In the genomic region with DNA sequence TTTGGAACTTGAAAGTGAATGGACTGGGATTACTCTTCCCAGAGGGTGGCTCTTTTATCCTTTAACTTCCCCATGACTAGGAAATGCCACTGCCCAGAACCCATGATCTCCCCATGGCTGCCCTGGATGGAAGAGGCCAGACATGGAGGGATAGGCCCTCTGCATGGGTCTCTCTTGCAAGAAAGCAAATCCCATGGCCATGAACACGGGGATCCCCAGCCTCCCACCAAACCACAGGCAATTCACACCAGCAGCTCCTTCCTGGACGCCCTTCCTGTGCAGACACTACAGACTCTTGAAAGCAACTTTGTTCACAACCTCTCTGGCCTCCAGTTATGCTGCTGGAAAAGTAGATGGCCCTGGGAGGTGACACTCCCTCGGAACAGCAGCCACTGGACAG, we compare ENCODE assay signal across 30 cellular contexts. TPM values are rescaled to one million over a fixed set of nuclear protein-coding genes. Genes with fewer than 3 reads are reported as not detected.
"Had no signal": no experiment of that assay in that cellular context is flagged by ENCODE, and none has a peak within 500 bp of the region (broad histone marks: within the 10 kb centered on the region; RNA-seq: fewer than 3 reads in every experiment).

No MANE protein-coding gene starts in this region.

- DNase-seq: activated CD4-positive, alpha-beta memory T cell treated with anti-CD3 and anti-CD28 coated beads for 36 hours; activated CD4-positive, alpha-beta T cell treated with anti-CD3 and anti-CD28 coated beads for 36 hours; activated CD4-positive, alpha-beta T cell treated with anti-CD3 and anti-CD28 coated beads, Interleukin-2, amount 10 ng/mL, durations not matched to agents 24 days and 14 days; activated CD4-positive, CD25-positive, alpha-beta regulatory T cell; activated CD4-positive, CD25-positive, alpha-beta regulatory T cell treated with anti-CD3 and anti-CD28 coated beads, Interleukin-2, amount 50 U/mL, for 72 hours; activated CD8-positive, alpha-beta memory T cell treated with anti-CD3 and anti-CD28 coated beads, Interleukin-2, amount 10 ng/mL, durations not matched to agents 7 days and 5 days; activated CD8-positive, alpha-beta memory T cell treated with anti-CD3 and anti-CD28 coated beads, Interleukin-2, amount 50 U/mL, for 4 hours; activated CD8-positive, alpha-beta T cell treated with anti-CD3 and anti-CD28 coated beads, Interleukin-2, amount 10 ng/mL, durations not matched to agents 7 days and 5 days; activated naive CD4-positive, alpha-beta T cell treated with anti-CD3 and anti-CD28 coated beads for 36 hours; activated naive CD8-positive, alpha-beta T cell treated with anti-CD3 and anti-CD28 coated beads for 36 hours; activated naive CD8-positive, alpha-beta T cell treated with anti-CD3 and anti-CD28 coated beads, Interleukin-2, amount 50 U/mL, for 24 hours; activated T-cell treated with anti-CD3 and anti-CD28 coated beads, Interleukin-2, amount 50 U/mL, for 1 hour; activated T-cell treated with anti-CD3 and anti-CD28 coated beads, Interleukin-2, amount 50 U/mL, for 48 hours; adrenal gland; amygdala; body of pancreas; caudate nucleus; cortex of kidney; dermis blood vessel endothelial cell; effector CD8-positive, alpha-beta T cell; esophagus squamous epithelium; foreskin melanocyte; T-helper 2 cell had no signal

- H3K9me3 Mint-ChIP-seq: activated CD4-positive, alpha-beta memory T cell treated with anti-CD3 and anti-CD28 coated beads for 36 hours; activated CD4-positive, alpha-beta T cell treated with anti-CD3 and anti-CD28 coated beads, Interleukin-2, amount 10 ng/mL, durations not matched to agents 24 days and 14 days; activated naive CD4-positive, alpha-beta T cell treated with anti-CD3 and anti-CD28 coated beads for 36 hours; activated naive CD4-positive, alpha-beta T cell treated with anti-CD3 and anti-CD28 coated beads, Interleukin-2, amount 50 U/mL, for 24 hours; activated naive CD8-positive, alpha-beta T cell treated with anti-CD3 and anti-CD28 coated beads for 36 hours; activated naive CD8-positive, alpha-beta T cell treated with anti-CD3 and anti-CD28 coated beads, Interleukin-2, amount 50 U/mL, for 24 hours; activated T-helper 1 cell treated with anti-CD3 and anti-CD28 coated beads, Interleukin-12 subunit alpha, Interleukin-12 subunit beta, Interleukin-2, Interleukin-4 antibody, amounts not matched to agents 30 ng/mL and 10 ng/mL and 1 ng/mL, durations not matched to agents 14 hours and 24 hours and 36 hours; activated T-helper 2 cell treated with anti-CD3 and anti-CD28 coated beads, Interferon-gamma antibody, Interleukin-2, Interleukin-4, amounts not matched to agents 10 μg/mL and 5 μg/mL and 100 μg/mL, durations not matched to agents 14 hours and 24 hours and 36 hours had no signal

- ATAC-seq: activated CD4-positive, alpha-beta T cell treated with anti-CD3 and anti-CD28 coated beads for 36 hours; activated CD8-positive, alpha-beta memory T cell treated with anti-CD3 and anti-CD28 coated beads, Interleukin-2, amount 10 ng/mL, durations not matched to agents 7 days and 5 days; activated CD8-positive, alpha-beta T cell treated with anti-CD3 and anti-CD28 coated beads, Interleukin-2, amount 10 ng/mL, durations not matched to agents 7 days and 5 days; activated naive CD8-positive, alpha-beta T cell treated with anti-CD3 and anti-CD28 coated beads, Interleukin-2, amount 50 U/mL, for 24 hours; body of pancreas; gastroesophageal sphincter had no signal

- H3K27ac Mint-ChIP-seq: activated CD4-positive, alpha-beta memory T cell treated with anti-CD3 and anti-CD28 coated beads for 36 hours; activated CD4-positive, alpha-beta T cell treated with anti-CD3 and anti-CD28 coated beads for 36 hours; activated CD4-positive, alpha-beta T cell treated with anti-CD3 and anti-CD28 coated beads, Interleukin-2, amount 10 ng/mL, durations not matched to agents 24 days and 14 days; activated CD8-positive, alpha-beta memory T cell treated with anti-CD3 and anti-CD28 coated beads, Interleukin-2, amount 10 ng/mL, durations not matched to agents 7 days and 5 days; activated CD8-positive, alpha-beta T cell treated with anti-CD3 and anti-CD28 coated beads, Interleukin-2, amount 10 ng/mL, durations not matched to agents 7 days and 5 days; activated naive CD4-positive, alpha-beta T cell treated with anti-CD3 and anti-CD28 coated beads for 36 hours; activated naive CD4-positive, alpha-beta T cell treated with anti-CD3 and anti-CD28 coated beads, Interleukin-2, amount 50 U/mL, for 24 hours; activated naive CD8-positive, alpha-beta T cell treated with anti-CD3 and anti-CD28 coated beads for 36 hours; activated naive CD8-positive, alpha-beta T cell treated with anti-CD3 and anti-CD28 coated beads, Interleukin-2, amount 50 U/mL, for 24 hours; activated T-helper 1 cell treated with anti-CD3 and anti-CD28 coated beads, Interleukin-12 subunit alpha, Interleukin-12 subunit beta, Interleukin-2, Interleukin-4 antibody, amounts not matched to agents 30 ng/mL and 10 ng/mL and 1 ng/mL, durations not matched to agents 14 hours and 24 hours and 36 hours; activated T-helper 2 cell treated with anti-CD3 and anti-CD28 coated beads, Interferon-gamma antibody, Interleukin-2, Interleukin-4, amounts not matched to agents 10 μg/mL and 5 μg/mL and 100 μg/mL, durations not matched to agents 14 hours and 24 hours and 36 hours had no signal

- H3K36me3 Mint-ChIP-seq: activated CD4-positive, alpha-beta memory T cell treated with anti-CD3 and anti-CD28 coated beads for 36 hours; activated CD8-positive, alpha-beta memory T cell treated with anti-CD3 and anti-CD28 coated beads, Interleukin-2, amount 10 ng/mL, durations not matched to agents 7 days and 5 days; activated naive CD4-positive, alpha-beta T cell treated with anti-CD3 and anti-CD28 coated beads, Interleukin-2, amount 50 U/mL, for 24 hours; activated naive CD8-positive, alpha-beta T cell treated with anti-CD3 and anti-CD28 coated beads for 36 hours had no signal

- H3K4me3 Mint-ChIP-seq: activated CD4-positive, alpha-beta memory T cell treated with anti-CD3 and anti-CD28 coated beads for 36 hours; activated CD4-positive, alpha-beta T cell treated with anti-CD3 and anti-CD28 coated beads for 36 hours; activated CD4-positive, alpha-beta T cell treated with anti-CD3 and anti-CD28 coated beads, Interleukin-2, amount 10 ng/mL, durations not matched to agents 24 days and 14 days; activated CD8-positive, alpha-beta memory T cell treated with anti-CD3 and anti-CD28 coated beads, Interleukin-2, amount 10 ng/mL, durations not matched to agents 7 days and 5 days; activated CD8-positive, alpha-beta T cell treated with anti-CD3 and anti-CD28 coated beads, Interleukin-2, amount 10 ng/mL, durations not matched to agents 7 days and 5 days; activated naive CD4-positive, alpha-beta T cell treated with anti-CD3 and anti-CD28 coated beads for 36 hours; activated naive CD4-positive, alpha-beta T cell treated with anti-CD3 and anti-CD28 coated beads, Interleukin-2, amount 50 U/mL, for 24 hours; activated naive CD8-positive, alpha-beta T cell treated with anti-CD3 and anti-CD28 coated beads for 36 hours; activated naive CD8-positive, alpha-beta T cell treated with anti-CD3 and anti-CD28 coated beads, Interleukin-2, amount 50 U/mL, for 24 hours; activated T-helper 1 cell treated with anti-CD3 and anti-CD28 coated beads, Interleukin-12 subunit alpha, Interleukin-12 subunit beta, Interleukin-2, Interleukin-4 antibody, amounts not matched to agents 30 ng/mL and 10 ng/mL and 1 ng/mL, durations not matched to agents 14 hours and 24 hours and 36 hours had no signal

- H3K4me1 Mint-ChIP-seq: activated CD4-positive, alpha-beta T cell treated with anti-CD3 and anti-CD28 coated beads for 36 hours; activated CD4-positive, alpha-beta T cell treated with anti-CD3 and anti-CD28 coated beads, Interleukin-2, amount 10 ng/mL, durations not matched to agents 24 days and 14 days; activated CD8-positive, alpha-beta memory T cell treated with anti-CD3 and anti-CD28 coated beads, Interleukin-2, amount 10 ng/mL, durations not matched to agents 7 days and 5 days; activated naive CD4-positive, alpha-beta T cell treated with anti-CD3 and anti-CD28 coated beads, Interleukin-2, amount 50 U/mL, for 24 hours; activated naive CD8-positive, alpha-beta T cell treated with anti-CD3 and anti-CD28 coated beads for 36 hours; activated naive CD8-positive, alpha-beta T cell treated with anti-CD3 and anti-CD28 coated beads, Interleukin-2, amount 50 U/mL, for 24 hours had no signal

RNA-seq across cellular contexts. Expression of a gene that starts 55.0 kb away (rescaled TPM):
- total RNA-seq: activated CD4-positive, alpha-beta memory T cell treated with anti-CD3 and anti-CD28 coated beads for 36 hours; activated CD4-positive, alpha-beta T cell treated with anti-CD3 and anti-CD28 coated beads for 36 hours; activated CD4-positive, alpha-beta T cell treated with anti-CD3 and anti-CD28 coated beads, Interleukin-2, amount 10 ng/mL, durations not matched to agents 24 days and 14 days; activated CD8-positive, alpha-beta memory T cell treated with anti-CD3 and anti-CD28 coated beads for 36 hours; activated CD8-positive, alpha-beta memory T cell treated with anti-CD3 and anti-CD28 coated beads, Interleukin-2, amount 10 ng/mL, durations not matched to agents 7 days and 5 days; activated CD8-positive, alpha-beta T cell treated with anti-CD3 and anti-CD28 coated beads, Interleukin-2, amount 10 ng/mL, durations not matched to agents 7 days and 5 days; activated naive CD4-positive, alpha-beta T cell treated with anti-CD3 and anti-CD28 coated beads for 36 hours; activated naive CD8-positive, alpha-beta T cell treated with anti-CD3 and anti-CD28 coated beads for 36 hours; activated T-helper 1 cell treated with anti-CD3 and anti-CD28 coated beads, Interleukin-12 subunit alpha, Interleukin-12 subunit beta, Interleukin-2, Interleukin-4 antibody, amounts not matched to agents 30 ng/mL and 10 ng/mL and 1 ng/mL, durations not matched to agents 14 hours and 24 hours and 36 hours; activated T-helper 2 cell treated with anti-CD3 and anti-CD28 coated beads, Interferon-gamma antibody, Interleukin-2, Interleukin-4, amounts not matched to agents 10 μg/mL and 5 μg/mL and 100 μg/mL, durations not matched to agents 14 hours and 24 hours and 36 hours; chondrocyte; T-helper 1 cell treated with Interleukin-12 subunit alpha and Interleukin-12 subunit beta and Interleukin-4 antibody, amounts not matched to agents 30 ng/mL and 1 ng/mL, for 36 hours had no signal
